ENCODE assay signal across 23 cellular contexts in the genomic region with DNA sequence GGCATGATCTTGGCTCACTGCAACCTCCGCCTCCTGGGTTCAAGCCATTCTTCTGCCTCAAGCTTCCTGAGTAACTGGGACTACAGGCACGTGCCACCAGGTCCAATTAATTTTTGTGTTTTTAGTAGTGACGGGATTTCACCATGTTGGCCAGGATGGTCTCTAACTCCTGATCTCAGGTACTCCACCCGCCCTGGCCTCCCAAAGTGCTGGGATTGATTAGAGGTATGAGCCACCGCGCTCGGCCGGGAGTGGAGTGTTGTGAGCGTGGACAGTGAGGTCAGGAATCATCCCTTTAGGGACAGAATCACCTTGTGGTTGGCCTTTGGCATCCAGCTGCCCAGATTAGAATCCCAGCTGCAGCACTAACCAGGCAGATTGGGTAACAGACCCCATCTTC. TPM values are rescaled to one million over a fixed set of nuclear protein-coding genes. Genes with fewer than 3 reads are reported as not detected.
DNase-seq lines count a peak whose midpoint lies in the region; ATAC-seq, FAIRE-seq and TF ChIP-seq lines count a peak whose summit lies in the region.
"Had no signal": no experiment of that assay in that cellular context is flagged by ENCODE, and none has a peak within 500 bp of the region (broad histone marks: within the 10 kb centered on the region; RNA-seq: fewer than 3 reads in every experiment).

No MANE protein-coding gene starts in this region.

- no peak for ATAC-seq in HG03378 (IDR thresholded peaks at IDR 0.05; ENCODE audit: unreplicated experiment)
- ATAC-seq: GM12878, HCT116 had no signal

- no peak overlapping the region for H3K4me2 ChIP-seq in endothelial cell of umbilical vein (ENCODE audit: insufficient read depth, low read length)

- H3K9ac ChIP-seq in endothelial cell of umbilical vein (replicated peaks; ENCODE audit: extremely low read depth, insufficient read depth, low read length), result no peak overlapping the region
- H3K9ac ChIP-seq: GM23248 had no signal

- H3K27me3 Mint-ChIP-seq in HFFc6 (ENCODE audit: insufficient read depth) (no peaks in the 10 kb centered on the region; the same call in 1 of the 2 replicates), osteocyte (ENCODE audit: unreplicated experiment) (no peaks in the 10 kb centered on the region)
- H3K27me3 Mint-ChIP-seq: B cell; CD4-positive, alpha-beta T cell had no signal

- H3K27me3 ChIP-seq in cardiac muscle cell (no peaks in the 10 kb centered on the region), endothelial cell of umbilical vein (ENCODE audit: control insufficient read depth in 2 of 2, insufficient read depth in 2 of 2, low read length in 2 of 2) (no peaks in the 10 kb centered on the region)

- H3K9me3 ChIP-seq in cardiac muscle cell (ENCODE audit: low read depth), result no peaks in the 10 kb centered on the region
- H3K9me3 ChIP-seq in endothelial cell of umbilical vein (replicated peaks; ENCODE audit: control insufficient read depth, insufficient read depth, low read length), result no peaks in the 10 kb centered on the region
- H3K9me3 ChIP-seq: Caco-2 had no signal

- H3K4me1 ChIP-seq in cardiac muscle cell (ENCODE audit: low read depth) (no peaks in the 10 kb centered on the region), endothelial cell of umbilical vein (ENCODE audit: control insufficient read depth, extremely low read depth, insufficient read depth, low read length) (peaks cover 10% of the 10 kb centered on the region)

- peaks cover 19% of the 10 kb centered on the region for H3K36me3 Mint-ChIP-seq in HFFc6 (ENCODE audit: low read depth)
- peaks cover 5% of the 10 kb centered on the region for H3K36me3 Mint-ChIP-seq in osteocyte (ENCODE audit: unreplicated experiment)

- H3K4me1 Mint-ChIP-seq in HFFc6 (ENCODE audit: low read depth) (peaks cover 6% of the 10 kb centered on the region; the same call in 1 of the 2 replicates), osteocyte (ENCODE audit: unreplicated experiment) (peaks cover 13% of the 10 kb centered on the region)
- H3K4me1 Mint-ChIP-seq: B cell had no signal

- H2AFZ ChIP-seq in endothelial cell of umbilical vein (ENCODE audit: low read depth, low read length), result no peak overlapping the region
- H2AFZ ChIP-seq: GM23248 had no signal

- intact Hi-C loops in cardiac septum (cut with DNase I), result no loop called here
- intact Hi-C loops in endothelial cell of umbilical vein (cut with micrococcal nuclease), result no loop called here

- no peak overlapping the region for H3K4me3 Mint-ChIP-seq in HFFc6
- no peak overlapping the region for H3K4me3 Mint-ChIP-seq in osteocyte (ENCODE audit: unreplicated experiment)
- H3K4me3 Mint-ChIP-seq: B cell; CD4-positive, alpha-beta T cell had no signal

- TF ChIP-seq CTCF in cardiac muscle cell (IDR thresholded peaks at IDR 0.05; ENCODE audit: low read depth, low read length) (no peak), HFFc6 (IDR thresholded peaks at IDR 0.05) (no peak), endothelial cell of umbilical vein (IDR thresholded peaks at IDR 0.05; ENCODE audit: extremely low read depth in 1 of 2, insufficient read depth in 1 of 2, low read depth in 1 of 2, low read length in 2 of 2) (no peak), osteocyte (IDR thresholded peaks at IDR 0.05) (no peak)

- dilution Hi-C loops in endothelial cell of umbilical vein (cut with MboI; ENCODE audit: extremely low pct_ligation_motif_present, low sequenced_read_pairs), result no loop called here

- H3K9me1 ChIP-seq in endothelial cell of umbilical vein (replicated peaks; ENCODE audit: control insufficient read depth, extremely low read depth, insufficient read depth, low read length), result no peaks in the 10 kb centered on the region

- POLR2A ChIA-PET in endothelial cell of umbilical vein (lab: Charles Lee), result no interaction called here

- H3K4me3 ChIP-seq in cardiac muscle cell (no peak overlapping the region), endothelial cell of umbilical vein (replicated peaks in 1 of 3; ENCODE audit: insufficient read depth in 1 of 3, low read depth in 1 of 3, low read length in 3 of 3) (no peak overlapping the region)
- H3K4me3 ChIP-seq: GM12878, GM23248 had no signal

- no peaks in the 10 kb centered on the region for H3K9me3 Mint-ChIP-seq in HFFc6
- no peaks in the 10 kb centered on the region for H3K9me3 Mint-ChIP-seq in osteocyte (ENCODE audit: unreplicated experiment)
- H3K9me3 Mint-ChIP-seq: CD4-positive, alpha-beta T cell had no signal

- DNase-seq in cardiac muscle cell (ENCODE audit: low read depth in 1 of 2, low spot score in 1 of 2) (no peak), cardiac septum (ENCODE audit: low spot score) (no peak), HFFc6 (no peak), endothelial cell of umbilical vein (ENCODE audit: low read depth, low spot score) (no peak), osteocyte (ENCODE audit: extremely low spot score, unreplicated experiment) (no peak), DMS53 treated with DMSO at 0.1 percent for 48 hours (lab: John Stamatoyannopoulos, UW; ENCODE audit: unreplicated experiment) (no peak), NCI-H1694 (lab: John Stamatoyannopoulos, UW) (no peak)
- DNase-seq: Caco-2; CD4-positive, alpha-beta T cell; DMS153; GM23248; MM.1S; NCI-H1092; NCI-H1436 treated with DMSO at 0.1 percent for 48 hours; NCI-H2081 treated with DMSO at 0.1 percent for 48 hours; NCI-H524; NCI-H82; OCI-M1; SHP77 had no signal

- H3K27ac Mint-ChIP-seq in HFFc6 (peak overlapping the region; percentile 2; the same call in 1 of the 2 replicates), osteocyte (ENCODE audit: unreplicated experiment) (peak overlapping the region; percentile 35)
- H3K27ac Mint-ChIP-seq: B cell; CD4-positive, alpha-beta T cell had no signal

- H3K79me2 ChIP-seq in endothelial cell of umbilical vein (ENCODE audit: control insufficient read depth, insufficient read depth, low read length), result no peaks in the 10 kb centered on the region

- BruUV-seq in endothelial cell of umbilical vein (replicated peaks; lab: Mats Ljungman, UMichigan), result no TSS peak

- H4K20me1 ChIP-seq in endothelial cell of umbilical vein (replicated peaks; ENCODE audit: control insufficient read depth, extremely low read depth, insufficient read depth, low read length), result no peaks in the 10 kb centered on the region

- H3K36me3 ChIP-seq in cardiac muscle cell, result peaks cover 12% of the 10 kb centered on the region
- peaks cover 0 to 8% of the 10 kb centered on the region in 2 experiments for H3K36me3 ChIP-seq in endothelial cell of umbilical vein (ENCODE audit: control insufficient read depth in 2 of 2, extremely low read depth in 1 of 2, insufficient read depth in 2 of 2, low read length in 2 of 2)

- H3K27ac ChIP-seq in cardiac muscle cell (peak overlapping the region; percentile 4), endothelial cell of umbilical vein (ENCODE audit: insufficient read depth, low read depth, low read length) (no peak overlapping the region)

- TF ChIP-seq POLR2A in endothelial cell of umbilical vein (IDR thresholded peaks at IDR 0.05; ENCODE audit: low read depth, low read length), result no peak

- CTCF ChIA-PET in endothelial cell of umbilical vein (lab: Charles Lee), result interaction anchor here (0.6 to 1.0 kb wide), 3 partner anchors 11 to 59 kb away, joined by 3 to 4 read pairs (median 3); a partner anchor contains a TSS

- FAIRE-seq in endothelial cell of umbilical vein (lab: Jason Lieb, UNC), result peak; percentile 50
- FAIRE-seq: GM12878 had no signal

RNA-seq across cellular contexts. Expression of a gene that starts 10.3 kb away (rescaled TPM):
- 41.3 and 42.6 TPM in 2 replicates for total RNA-seq in cardiac muscle cell
- polyA plus RNA-seq in cardiac muscle cell, result 80.1 and 88.1 TPM in 2 replicates
- 171 TPM for total RNA-seq in cardiac septum
- total RNA-seq in HFFc6 (2021; fragmentation: NEBNext Ultra II Directional; extraction: Animal tissue kit (Norgen Biotek cat#: 25700)), result 100 to 1,000 TPM; 130 to 162 (median 133) TPM
- 84.8 and 89.5 TPM in 2 replicates for total RNA-seq in endothelial cell of umbilical vein
- 250 and 329 TPM in 2 replicates for polyA plus RNA-seq in endothelial cell of umbilical vein
- polyA plus RNA-seq in endothelial cell of umbilical vein (2011; cell fraction: cytosol; rRNA removed), result 162 and 238 TPM in 2 replicates
- polyA plus RNA-seq in endothelial cell of umbilical vein (2011; cell fraction: nucleus; rRNA removed), result 70.1 and 80.1 TPM in 2 replicates
- 143 and 267 TPM in 2 replicates for polyA plus RNA-seq in endothelial cell of umbilical vein (2012)
- polyA minus RNA-seq in endothelial cell of umbilical vein, result 54.5 and 71.8 TPM in 2 replicates
- polyA minus RNA-seq in endothelial cell of umbilical vein (2011; cell fraction: cytosol; rRNA and poly(A)+ RNA removed), result 10.2 TPM
- 15.3 and 17.2 TPM in 2 replicates for polyA minus RNA-seq in endothelial cell of umbilical vein (2011; cell fraction: nucleus; rRNA and poly(A)+ RNA removed)
- 67.4 and 67.7 TPM in 2 replicates for total RNA-seq in osteocyte

RNA-seq across cellular contexts. Expression of a gene that starts 12.3 kb away (rescaled TPM):
- total RNA-seq in cardiac muscle cell, result 66.9 and 71.0 TPM in 2 replicates
- polyA plus RNA-seq in cardiac muscle cell, result 16.4 and 19.3 TPM in 2 replicates
- 53.1 TPM for total RNA-seq in cardiac septum
- 100 to 1,000 TPM; 112 to 134 (median 121) TPM for total RNA-seq in HFFc6 (2021; fragmentation: NEBNext Ultra II Directional; extraction: Animal tissue kit (Norgen Biotek cat#: 25700))
- 75.8 and 83.8 TPM in 2 replicates for total RNA-seq in endothelial cell of umbilical vein
- polyA plus RNA-seq in endothelial cell of umbilical vein, result 9.6 and 13.3 TPM in 2 replicates
- polyA plus RNA-seq in endothelial cell of umbilical vein (2011; cell fraction: cytosol; rRNA removed), result 8.2 and 15.8 TPM in 2 replicates
- 19.6 and 21.6 TPM in 2 replicates for polyA plus RNA-seq in endothelial cell of umbilical vein (2011; cell fraction: nucleus; rRNA removed)
- 47.6 and 56.8 TPM in 2 replicates for polyA plus RNA-seq in endothelial cell of umbilical vein (2012)
- 4.8 and 5.2 TPM in 2 replicates for polyA minus RNA-seq in endothelial cell of umbilical vein
- polyA minus RNA-seq in endothelial cell of umbilical vein (2011; cell fraction: cytosol; rRNA and poly(A)+ RNA removed), result 11.4 TPM
- 4.6 and 8.6 TPM in 2 replicates for polyA minus RNA-seq in endothelial cell of umbilical vein (2011; cell fraction: nucleus; rRNA and poly(A)+ RNA removed)
- total RNA-seq in osteocyte, result 74.9 and 81.9 TPM in 2 replicates

RNA-seq across cellular contexts. Expression of a gene that starts 36.0 kb away (rescaled TPM):
- 137 and 145 TPM in 2 replicates for total RNA-seq in cardiac muscle cell
- polyA plus RNA-seq in cardiac muscle cell, result 37.6 and 38.4 TPM in 2 replicates
- total RNA-seq in cardiac septum, result 33.7 TPM
- total RNA-seq in HFFc6 (2021; fragmentation: NEBNext Ultra II Directional; extraction: Animal tissue kit (Norgen Biotek cat#: 25700)), result 10 to 100 TPM; 55.5 to 72.8 (median 58.7) TPM
- 73.5 and 79.1 TPM in 2 replicates for total RNA-seq in endothelial cell of umbilical vein
- 64.8 and 92.1 TPM in 2 replicates for polyA plus RNA-seq in endothelial cell of umbilical vein
- polyA plus RNA-seq in endothelial cell of umbilical vein (2011; cell fraction: cytosol; rRNA removed), result 52.6 and 62.7 TPM in 2 replicates
- 119 and 141 TPM in 2 replicates for polyA plus RNA-seq in endothelial cell of umbilical vein (2011; cell fraction: nucleus; rRNA removed)
- 78.7 and 85.0 TPM in 2 replicates for polyA plus RNA-seq in endothelial cell of umbilical vein (2012)
- polyA minus RNA-seq in endothelial cell of umbilical vein, result 27.8 and 36.0 TPM in 2 replicates
- polyA minus RNA-seq in endothelial cell of umbilical vein (2011; cell fraction: cytosol; rRNA and poly(A)+ RNA removed), result 46.0 TPM
- polyA minus RNA-seq in endothelial cell of umbilical vein (2011; cell fraction: nucleus; rRNA and poly(A)+ RNA removed), result 14.4 and 22.8 TPM in 2 replicates
- 80.9 and 88.9 TPM in 2 replicates for total RNA-seq in osteocyte

RNA-seq across cellular contexts. Expression of a gene that starts 36.1 kb away (rescaled TPM):
- total RNA-seq in cardiac muscle cell (39.4 and 41.3 TPM in 2 replicates), cardiac septum (8.9 TPM), endothelial cell of umbilical vein (52.4 and 58.5 TPM in 2 replicates), osteocyte (23.6 and 29.3 TPM in 2 replicates)
- polyA plus RNA-seq in cardiac muscle cell (55.5 and 59.4 TPM in 2 replicates), endothelial cell of umbilical vein (49.8 and 62.2 TPM in 2 replicates)
- 10 to 100 TPM; 23.9 to 34.2 (median 33.4) TPM for total RNA-seq in HFFc6 (2021; fragmentation: NEBNext Ultra II Directional; extraction: Animal tissue kit (Norgen Biotek cat#: 25700))
- polyA plus RNA-seq in endothelial cell of umbilical vein (2011; cell fraction: cytosol; rRNA removed), result 41.3 and 48.3 TPM in 2 replicates
- polyA plus RNA-seq in endothelial cell of umbilical vein (2011; cell fraction: nucleus; rRNA removed), result 21.9 and 25.4 TPM in 2 replicates
- polyA plus RNA-seq in endothelial cell of umbilical vein (2012), result 39.3 and 46.4 TPM in 2 replicates
- 9.3 and 16.3 TPM in 2 replicates for polyA minus RNA-seq in endothelial cell of umbilical vein
- polyA minus RNA-seq in endothelial cell of umbilical vein (2011; cell fraction: cytosol; rRNA and poly(A)+ RNA removed), result 19.5 TPM
- polyA minus RNA-seq in endothelial cell of umbilical vein (2011; cell fraction: nucleus; rRNA and poly(A)+ RNA removed), result 5.0 and 5.1 TPM in 2 replicates

RNA-seq across cellular contexts. Expression of a gene that starts 38.7 kb away (rescaled TPM):
- total RNA-seq in cardiac muscle cell (18.2 and 24.7 TPM in 2 replicates), cardiac septum (15.9 TPM), endothelial cell of umbilical vein (35.6 and 37.0 TPM in 2 replicates), osteocyte (31.6 and 32.9 TPM in 2 replicates)
- polyA plus RNA-seq in cardiac muscle cell (3.9 and 5.1 TPM in 2 replicates), endothelial cell of umbilical vein (1.6 and 1.9 TPM in 2 replicates)
- 10 to 100 TPM; 23.3 to 26.2 (median 24.3) TPM for total RNA-seq in HFFc6 (2021; fragmentation: NEBNext Ultra II Directional; extraction: Animal tissue kit (Norgen Biotek cat#: 25700))
- 2.3 and 2.7 TPM in 2 replicates for polyA plus RNA-seq in endothelial cell of umbilical vein (2011; cell fraction: cytosol; rRNA removed)
- 6.5 and 7.1 TPM in 2 replicates for polyA plus RNA-seq in endothelial cell of umbilical vein (2011; cell fraction: nucleus; rRNA removed)
- polyA plus RNA-seq in endothelial cell of umbilical vein (2012), result 9.6 and 15.0 TPM in 2 replicates
- 1.9 and 2.5 TPM in 2 replicates for polyA minus RNA-seq in endothelial cell of umbilical vein
- polyA minus RNA-seq in endothelial cell of umbilical vein (2011; cell fraction: cytosol; rRNA and poly(A)+ RNA removed), result 7.4 TPM
- 3.0 and 7.4 TPM in 2 replicates for polyA minus RNA-seq in endothelial cell of umbilical vein (2011; cell fraction: nucleus; rRNA and poly(A)+ RNA removed)
